In genomic region chr11:11607772-11608171, GRCh38 we compare ENCODE assay signal across 1 cellular context.
TF ChIP-seq lines count a peak whose summit lies in the region.

No MANE protein-coding gene starts in this region.

TF ChIP-seq in HCT116, 20 proteins besides CTCF, POLR2A, EP300 and RAD21 (continued from another document):
- no peak for TF ChIP-seq YY1 (IDR thresholded peaks at IDR 0.05; ENCODE audit: extremely low read depth, insufficient replicate concordance, low read depth, low read length)
